34 cellular contexts compared by ENCODE assay signal in the genomic region with DNA sequence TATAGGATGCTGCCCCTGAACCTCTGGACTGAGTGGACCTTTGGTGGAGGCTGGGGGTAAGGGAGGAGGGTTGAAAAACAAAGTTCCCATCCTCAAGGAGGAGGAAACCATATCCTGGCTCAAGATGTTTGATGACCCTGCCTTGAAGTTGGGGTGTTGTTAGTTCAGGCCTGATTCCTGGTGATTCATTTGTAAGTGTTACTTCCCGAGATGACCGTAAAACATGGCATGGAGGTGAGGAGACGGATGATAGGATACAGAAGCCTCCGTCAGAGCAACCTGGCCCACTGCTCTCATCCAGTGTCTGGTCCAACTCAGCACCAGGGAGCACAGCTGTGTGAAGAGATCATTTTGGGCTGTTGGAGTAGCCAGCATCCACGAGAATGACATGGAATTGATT.
"Had no signal": no experiment of that assay in that cellular context is flagged by ENCODE, and none has a peak within 500 bp of the region (broad histone marks: within the 10 kb centered on the region; RNA-seq: fewer than 3 reads in every experiment).

No MANE protein-coding gene starts in this region.

- ATAC-seq: activated CD8-positive, alpha-beta memory T cell treated with anti-CD3 and anti-CD28 coated beads, Interleukin-2, amount 10 ng/mL, durations not matched to agents 7 days and 5 days; PC-3; Right ventricle myocardium inferior; SK-N-SH treated with all-trans-retinoic acid at 6 μM for 48 hours had no signal

- H3K27ac ChIP-seq: brain microvascular endothelial cell, Peyer's patch, VCaP had no signal

- DNase-seq: activated CD4-positive, alpha-beta memory T cell treated with anti-CD3 and anti-CD28 coated beads, Interleukin-2, amount 10 ng/mL, durations not matched to agents 7 days and 5 days; activated CD4-positive, alpha-beta T cell treated with anti-CD3 and anti-CD28 coated beads for 1 hour; activated CD4-positive, alpha-beta T cell treated with anti-CD3 and anti-CD28 coated beads for 48 hours; activated CD4-positive, CD25-positive, alpha-beta regulatory T cell; activated CD8-positive, alpha-beta memory T cell treated with anti-CD3 and anti-CD28 coated beads for 24 hours; activated CD8-positive, alpha-beta memory T cell treated with anti-CD3 and anti-CD28 coated beads, Interleukin-2, amount 10 ng/mL, durations not matched to agents 7 days and 5 days; activated CD8-positive, alpha-beta memory T cell treated with anti-CD3 and anti-CD28 coated beads, Interleukin-2, amount 50 U/mL, for 48 hours; activated effector memory CD4-positive, alpha-beta T cell treated with Interleukin-2 at 50 U/mL for 16 hours; activated naive CD4-positive, alpha-beta T cell treated with anti-CD3 and anti-CD28 coated beads, Interleukin-2, amount 10 ng/mL, durations not matched to agents 7 days and 5 days; activated naive CD8-positive, alpha-beta T cell treated with anti-CD3 and anti-CD28 coated beads for 36 hours; activated T-cell treated with anti-CD3 and anti-CD28 coated beads, Interleukin-2, amount 50 U/mL, for 48 hours; amniotic stem cell; aorta; brain microvascular endothelial cell; central memory CD4-positive, alpha-beta T cell; Karpas-422; NCI-H1105; NCI-H1417 treated with DMSO at 0.1 percent for 48 hours; NCI-H1930; NCI-H2081 treated with DMSO at 0.1 percent for 48 hours; NCI-H226; NCI-H446 treated with DMSO at 0.1 percent for 48 hours; NCI-H524; NK-92 treated with Interleukin-12 subunit alpha and Interleukin-12 subunit beta, amount 100 ng/mL, for 24 hours; PC-3; Peyer's patch; RPMI8226; SIG-M5; T-helper 1 cell; T-helper 2 cell; T-helper 9 cell had no signal

- H3K9me3 Mint-ChIP-seq: activated CD4-positive, alpha-beta memory T cell treated with anti-CD3 and anti-CD28 coated beads, Interleukin-2, amount 10 ng/mL, durations not matched to agents 7 days and 5 days; activated naive CD4-positive, alpha-beta T cell treated with anti-CD3 and anti-CD28 coated beads, Interleukin-2, amount 10 ng/mL, durations not matched to agents 7 days and 5 days; activated naive CD8-positive, alpha-beta T cell treated with anti-CD3 and anti-CD28 coated beads for 36 hours had no signal

- H3K36me3 ChIP-seq: brain microvascular endothelial cell, Peyer's patch had no signal

- H3K4me1 Mint-ChIP-seq: activated CD4-positive, alpha-beta memory T cell treated with anti-CD3 and anti-CD28 coated beads, Interleukin-2, amount 10 ng/mL, durations not matched to agents 7 days and 5 days; activated CD8-positive, alpha-beta memory T cell treated with anti-CD3 and anti-CD28 coated beads, Interleukin-2, amount 10 ng/mL, durations not matched to agents 7 days and 5 days; activated naive CD4-positive, alpha-beta T cell treated with anti-CD3 and anti-CD28 coated beads, Interleukin-2, amount 10 ng/mL, durations not matched to agents 7 days and 5 days; activated naive CD8-positive, alpha-beta T cell treated with anti-CD3 and anti-CD28 coated beads for 36 hours had no signal

- H3K4me3 ChIP-seq: Peyer's patch had no signal

- H3K36me3 Mint-ChIP-seq: activated CD8-positive, alpha-beta memory T cell treated with anti-CD3 and anti-CD28 coated beads, Interleukin-2, amount 10 ng/mL, durations not matched to agents 7 days and 5 days; activated naive CD4-positive, alpha-beta T cell treated with anti-CD3 and anti-CD28 coated beads, Interleukin-2, amount 10 ng/mL, durations not matched to agents 7 days and 5 days; activated naive CD8-positive, alpha-beta T cell treated with anti-CD3 and anti-CD28 coated beads for 36 hours had no signal

- H3K27ac Mint-ChIP-seq: activated CD4-positive, alpha-beta memory T cell treated with anti-CD3 and anti-CD28 coated beads, Interleukin-2, amount 10 ng/mL, durations not matched to agents 7 days and 5 days; activated CD8-positive, alpha-beta memory T cell treated with anti-CD3 and anti-CD28 coated beads, Interleukin-2, amount 10 ng/mL, durations not matched to agents 7 days and 5 days; activated naive CD4-positive, alpha-beta T cell treated with anti-CD3 and anti-CD28 coated beads, Interleukin-2, amount 10 ng/mL, durations not matched to agents 7 days and 5 days; activated naive CD8-positive, alpha-beta T cell treated with anti-CD3 and anti-CD28 coated beads for 36 hours had no signal

- H3K4me1 ChIP-seq: Peyer's patch had no signal

- H3K4me3 Mint-ChIP-seq: activated CD4-positive, alpha-beta memory T cell treated with anti-CD3 and anti-CD28 coated beads, Interleukin-2, amount 10 ng/mL, durations not matched to agents 7 days and 5 days; activated CD8-positive, alpha-beta memory T cell treated with anti-CD3 and anti-CD28 coated beads, Interleukin-2, amount 10 ng/mL, durations not matched to agents 7 days and 5 days; activated naive CD4-positive, alpha-beta T cell treated with anti-CD3 and anti-CD28 coated beads, Interleukin-2, amount 10 ng/mL, durations not matched to agents 7 days and 5 days; activated naive CD8-positive, alpha-beta T cell treated with anti-CD3 and anti-CD28 coated beads for 36 hours had no signal

- H3K27me3 ChIP-seq: brain microvascular endothelial cell, Peyer's patch had no signal

- H3K9me3 ChIP-seq: Peyer's patch had no signal
